Comparison of ENCODE assay signal across 1 cellular context in genomic region chr2:120393456-120393855, GRCh38.
TF ChIP-seq lines count a peak whose summit lies in the region.

No MANE protein-coding gene starts in this region.

TF ChIP-seq in HepG2, 621 proteins besides CTCF, POLR2A, EP300 and RAD21 (continued from another document):
- no peak for TF ChIP-seq AHDC1 (CRISPR knock-in tag; IDR thresholded peaks at IDR 0.05; ENCODE audit: borderline replicate concordance)
- no peak for TF ChIP-seq ZNF687 (CRISPR knock-in tag; IDR thresholded peaks at IDR 0.05)
- TF ChIP-seq MIXL1 (CRISPR knock-in tag; IDR thresholded peaks at IDR 0.05): no peak
- TF ChIP-seq SRY (CRISPR knock-in tag; IDR thresholded peaks at IDR 0.05): no peak
- TF ChIP-seq ZNF33A (CRISPR knock-in tag; IDR thresholded peaks at IDR 0.05; ENCODE audit: borderline replicate concordance): no peak
- no peak for TF ChIP-seq ZNF350 (CRISPR knock-in tag; IDR thresholded peaks at IDR 0.05; ENCODE audit: borderline replicate concordance, low read depth)
- no peak for TF ChIP-seq RARA (CRISPR knock-in tag; IDR thresholded peaks at IDR 0.05)
- no peak for TF ChIP-seq ZSCAN21 (CRISPR knock-in tag; IDR thresholded peaks at IDR 0.05; ENCODE audit: borderline replicate concordance)
